9 cellular contexts compared by ENCODE assay signal in genomic region chr11:14644396-14645246, GRCh38. TPM values are rescaled to one million over a fixed set of nuclear protein-coding genes. Genes with fewer than 3 reads are reported as not detected.
DNase-seq lines count a peak whose midpoint lies in the region; ATAC-seq and TF ChIP-seq lines count a peak whose summit lies in the region.
"Had no signal": no experiment of that assay in that cellular context is flagged by ENCODE, and none has a peak within 500 bp of the region (broad histone marks: within the 10 kb centered on the region; RNA-seq: fewer than 3 reads in every experiment).

No MANE protein-coding gene starts in this region.

- ATAC-seq in GM18909 (IDR thresholded peaks at IDR 0.05; ENCODE audit: poor library complexity, unreplicated experiment): peak; percentile 44
- ATAC-seq in HG03159 (IDR thresholded peaks at IDR 0.05; ENCODE audit: unreplicated experiment): peak; percentile 40
- peak; percentile 10 to 65 (median 47) for ATAC-seq in heart left ventricle

- no peak for TF ChIP-seq POLR2A in heart left ventricle (IDR thresholded peaks at IDR 0.05)

- DNase-seq in Ammon's horn (ENCODE audit: low spot score) (peak; percentile 47), RWPE1 (ENCODE audit: low spot score) (peak; percentile 3), heart left ventricle (peak in 4 of 5 donors; percentile 25 to 46 (median 38)), putamen (ENCODE audit: low spot score) (peak; percentile 28), COLO829 (ENCODE audit: low spot score) (no peak)
- peak; percentile 55 for DNase-seq in activated naive CD4-positive, alpha-beta T cell treated with anti-CD3 and anti-CD28 coated beads, Interleukin-2, amount 50 U/mL, for 16 hours

- no peaks in the 10 kb centered on the region for H3K9me3 ChIP-seq in heart left ventricle

- H3K36me3 ChIP-seq in heart left ventricle: no peaks in the 10 kb centered on the region

- POLR2A ChIA-PET in RWPE1 (lab: Yijun Ruan, JAX; ENCODE audit: low non-redundant PET): no interaction called here

- no peaks in the 10 kb centered on the region for H3K27me3 ChIP-seq in heart left ventricle

- H3K27ac ChIP-seq in RWPE1 (no peak overlapping the region), heart left ventricle (peak overlapping the region; percentile 63 to 94 (median 84))

- intact Hi-C loops in heart left ventricle (cut with DNase I): loop anchor here (2.0 to 10.0 kb wide), 9 partner anchors 100 to 263 kb away; partner anchors contain the start of gene CYP2R1 (in 5 of the 10)

- TF ChIP-seq CTCF in RWPE1 (conservative IDR thresholded peaks at IDR 0.05; ENCODE audit: low read depth) (no peak), heart left ventricle (IDR thresholded peaks at IDR 0.05) (peak in 3 of 12 donors; percentile 5 to 20 (median 16))

- H3K4me3 ChIP-seq in heart left ventricle: peak overlapping the region; percentile 77 to 91 (median 85)

- CTCF ChIA-PET in RWPE1 (lab: Yijun Ruan, JAX): interaction anchor here (0.6 kb wide), 2 partner anchors 264 to 412 kb away, joined by 3 to 4 read pairs; no protein-coding TSS in a partner anchor

- peaks cover 0 to 34% (median 1%) of the 10 kb centered on the region in 12 donors for H3K4me1 ChIP-seq in heart left ventricle

- 0 to 1% (median 1%) methylated on average over 26 to 56 of the region's 56 CpGs for WGBS in heart left ventricle, 4 donors

RNA-seq across cellular contexts. Expression of gene PDE3B, which starts 1.0 kb away (rescaled TPM):
- 10 to 100 TPM in 5 of 9 donors, 1 to 10 TPM in 4; 7.5 to 17.0 (median 10.4) TPM for total RNA-seq in heart left ventricle
- 1 to 10 TPM; 2.4 to 2.7 TPM for polyA plus RNA-seq in heart left ventricle
- total RNA-seq: LHCN-M2 had no signal
